14 cellular contexts compared by ENCODE assay signal in genomic region chr16:87959391-87959968, GRCh38. TPM values are rescaled to one million over a fixed set of nuclear protein-coding genes. Genes with fewer than 3 reads are reported as not detected.
DNase-seq lines count a peak whose midpoint lies in the region; ATAC-seq and TF ChIP-seq lines count a peak whose summit lies in the region.
"Had no signal": no experiment of that assay in that cellular context is flagged by ENCODE, and none has a peak within 500 bp of the region (broad histone marks: within the 10 kb centered on the region; RNA-seq: fewer than 3 reads in every experiment).

No MANE protein-coding gene starts in this region.

- peak overlapping the region; percentile 52 for H3K4me3 Mint-ChIP-seq in T-helper 1 cell treated with Interleukin-12 subunit alpha and Interleukin-12 subunit beta and Interleukin-4 antibody, amounts not matched to agents 30 μg/mL and 1 μg/mL, for 36 hours
- H3K4me3 Mint-ChIP-seq in T-cell (peak overlapping the region; percentile 54 to 89 (median 58)), progenitor cell of endocrine pancreas (ENCODE audit: low read depth) (no peak overlapping the region)
- H3K4me3 Mint-ChIP-seq in central memory CD8-positive, alpha-beta T cell = peak overlapping the region; percentile 56

- H3K27me3 ChIP-seq in SK-N-SH (ENCODE audit: insufficient read depth) = no peaks in the 10 kb centered on the region
- H3K27me3 ChIP-seq: right atrium auricular region had no signal

- WGBS in SK-N-SH (ENCODE audit: low lambda C conversion rate) = 96% methylated on average over 23 of the region's 23 CpGs

- H3K9me3 ChIP-seq in SK-N-SH = no peaks in the 10 kb centered on the region
- H3K9me3 ChIP-seq: right atrium auricular region had no signal

- H3K79me2 ChIP-seq in SK-N-SH (ENCODE audit: insufficient read depth) = peaks cover 72% of the 10 kb centered on the region

- DNase-seq in T-helper 1 cell = no peak
- no peak for DNase-seq in T-cell
- no peak for DNase-seq in central memory CD8-positive, alpha-beta T cell (ENCODE audit: low spot score in 2 of 2)
- no peak for DNase-seq in progenitor cell of endocrine pancreas (ENCODE audit: low spot score, unreplicated experiment)
- DNase-seq in SK-N-SH = no peak
- no peak for DNase-seq in SHP77 (lab: John Stamatoyannopoulos, UW)
- DNase-seq in NCI-H748 treated with DMSO at 0.1 percent for 48 hours (lab: John Stamatoyannopoulos, UW) = no peak
- DNase-seq: DMS153, midbrain had no signal

- H3K4me2 ChIP-seq in SK-N-SH = no peak overlapping the region

- H3K27me3 Mint-ChIP-seq in T-helper 1 cell treated with Interleukin-12 subunit alpha and Interleukin-12 subunit beta and Interleukin-4 antibody, amounts not matched to agents 30 μg/mL and 1 μg/mL, for 36 hours (ENCODE audit: low read depth) = no peaks in the 10 kb centered on the region
- H3K27me3 Mint-ChIP-seq in T-cell (no peaks in the 10 kb centered on the region), progenitor cell of endocrine pancreas (no peaks in the 10 kb centered on the region)
- no peaks in the 10 kb centered on the region for H3K27me3 Mint-ChIP-seq in central memory CD8-positive, alpha-beta T cell

- H3K9ac ChIP-seq in SK-N-SH = no peak overlapping the region

- no peak for ATAC-seq in T-cell (replicated peaks in 1 of 4)
- no peak for ATAC-seq in central memory CD8-positive, alpha-beta T cell (replicated peaks; ENCODE audit: extremely low read depth, poor library complexity, severe bottlenecking)

- POLR2A ChIA-PET in T-cell (lab: Charles Lee) (no interaction called here), SK-N-SH (lab: Yijun Ruan, JAX) (no interaction called here)

- no peak overlapping the region for H2AFZ ChIP-seq in SK-N-SH (ENCODE audit: low read depth)

- no peak overlapping the region for H3K4me3 ChIP-seq in SK-N-SH (ENCODE audit: low read depth in 2 of 2, low read length in 1 of 2)
- H3K4me3 ChIP-seq: right atrium auricular region had no signal

- no peak for TF ChIP-seq EP300 in SK-N-SH (IDR thresholded peaks at IDR 0.05; ENCODE audit: borderline replicate concordance in 1 of 2, low read depth in 1 of 2, low read length in 1 of 2)

- peaks cover 66% of the 10 kb centered on the region for H3K4me1 Mint-ChIP-seq in T-helper 1 cell treated with Interleukin-12 subunit alpha and Interleukin-12 subunit beta and Interleukin-4 antibody, amounts not matched to agents 30 μg/mL and 1 μg/mL, for 36 hours (ENCODE audit: low read depth)
- peaks cover 79 to 94% (median 93%) of the 10 kb centered on the region in 3 donors for H3K4me1 Mint-ChIP-seq in T-cell
- peaks cover 81% of the 10 kb centered on the region for H3K4me1 Mint-ChIP-seq in central memory CD8-positive, alpha-beta T cell
- H3K4me1 Mint-ChIP-seq in progenitor cell of endocrine pancreas (ENCODE audit: low read depth) = peaks cover 19% of the 10 kb centered on the region

- no peaks in the 10 kb centered on the region for H3K9me2 ChIP-seq in SK-N-SH

- no peak overlapping the region for H3K27ac Mint-ChIP-seq in T-helper 1 cell treated with Interleukin-12 subunit alpha and Interleukin-12 subunit beta and Interleukin-4 antibody, amounts not matched to agents 30 μg/mL and 1 μg/mL, for 36 hours
- H3K27ac Mint-ChIP-seq in T-cell (peak overlapping the region; percentile 55 to 75), progenitor cell of endocrine pancreas (peak overlapping the region; percentile 30)
- H3K27ac Mint-ChIP-seq in central memory CD8-positive, alpha-beta T cell (ENCODE audit: low read depth) = peak overlapping the region; percentile 90

- H3K27ac ChIP-seq in SK-N-SH (ENCODE audit: low read depth in 2 of 2, low read length in 1 of 2) = no peak overlapping the region
- H3K27ac ChIP-seq: right atrium auricular region, RWPE1 had no signal

- CTCF ChIA-PET in T-cell (lab: Charles Lee) = no interaction called here
- CTCF ChIA-PET in SK-N-SH (lab: Yijun Ruan, JAX) = no interaction called here

- TF ChIP-seq CTCF in progenitor cell of endocrine pancreas (IDR thresholded peaks at IDR 0.05; ENCODE audit: unreplicated experiment) (no peak), SK-N-SH (IDR thresholded peaks at IDR 0.05) (no peak)

- peaks cover 20% of the 10 kb centered on the region for H3F3A ChIP-seq in SK-N-SH (replicated peaks; ENCODE audit: insufficient read depth)

- no peaks in the 10 kb centered on the region for H4K20me1 ChIP-seq in SK-N-SH (ENCODE audit: insufficient read depth)

- no peak for TF ChIP-seq RAD21 in SK-N-SH (IDR thresholded peaks at IDR 0.05; ENCODE audit: low read length)

- H3K4me1 ChIP-seq in SK-N-SH (ENCODE audit: control insufficient read depth in 1 of 2, insufficient read depth in 2 of 2, low read depth in 1 of 2, low read length in 1 of 2) = peaks cover 21 to 24% of the 10 kb centered on the region in 2 experiments; a peak in 2 of 4 replicates

- peaks cover 19% of the 10 kb centered on the region for H3K36me3 Mint-ChIP-seq in T-helper 1 cell treated with Interleukin-12 subunit alpha and Interleukin-12 subunit beta and Interleukin-4 antibody, amounts not matched to agents 30 μg/mL and 1 μg/mL, for 36 hours (ENCODE audit: low read depth)
- H3K36me3 Mint-ChIP-seq in T-cell (peaks cover 18% of the 10 kb centered on the region), progenitor cell of endocrine pancreas (ENCODE audit: insufficient read depth) (peaks cover 8% of the 10 kb centered on the region)
- H3K36me3 Mint-ChIP-seq in central memory CD8-positive, alpha-beta T cell (ENCODE audit: insufficient read depth) = peaks cover 25% of the 10 kb centered on the region

- peaks cover 0 to 5% of the 10 kb centered on the region in 2 experiments for H3K36me3 ChIP-seq in SK-N-SH (replicated peaks in 1 of 2; ENCODE audit: control insufficient read depth in 1 of 2, insufficient read depth in 2 of 2, low read length in 1 of 2)
- H3K36me3 ChIP-seq: right atrium auricular region had no signal

- H3K9me3 Mint-ChIP-seq in T-helper 1 cell treated with Interleukin-12 subunit alpha and Interleukin-12 subunit beta and Interleukin-4 antibody, amounts not matched to agents 30 μg/mL and 1 μg/mL, for 36 hours = no peaks in the 10 kb centered on the region
- H3K9me3 Mint-ChIP-seq in T-cell (no peaks in the 10 kb centered on the region), progenitor cell of endocrine pancreas (ENCODE audit: low read depth) (no peaks in the 10 kb centered on the region)
- no peaks in the 10 kb centered on the region for H3K9me3 Mint-ChIP-seq in central memory CD8-positive, alpha-beta T cell

TF ChIP-seq in SK-N-SH, 30 proteins besides CTCF, POLR2A, EP300 and RAD21 (continues in another document):
- TF ChIP-seq MEF2A (IDR thresholded peaks at IDR 0.05; ENCODE audit: borderline replicate concordance, low read depth) = no peak
- no peak for TF ChIP-seq REST (IDR thresholded peaks at IDR 0.05; ENCODE audit: low read depth, low read length)
- no peak for TF ChIP-seq SMC3 (IDR thresholded peaks at IDR 0.05; ENCODE audit: low read depth, low read length)
- no peak for TF ChIP-seq FOSL2 (IDR thresholded peaks at IDR 0.05; ENCODE audit: borderline replicate concordance, low read depth)
- no peak for TF ChIP-seq PBX3 (IDR thresholded peaks at IDR 0.05)
- TF ChIP-seq TAF1 (IDR thresholded peaks at IDR 0.05; ENCODE audit: borderline replicate concordance, low read depth, low read length) = no peak
- no peak for TF ChIP-seq JUND (IDR thresholded peaks at IDR 0.05)
- no peak for TF ChIP-seq ELF1 (IDR thresholded peaks at IDR 0.05)

RNA-seq across cellular contexts. Expression of gene BANP, which starts 8.2 kb away (rescaled TPM):
- total RNA-seq in T-cell (10 to 100 TPM; 57.1 to 81.9 (median 69.4) TPM), progenitor cell of endocrine pancreas (41.5 and 53.9 TPM in 2 replicates)
- polyA plus RNA-seq in SK-N-SH (2012; rRNA removed) = 15.0 and 16.8 TPM in 2 replicates
- 9.8 and 11.1 TPM in 2 replicates for polyA plus RNA-seq in SK-N-SH (2012; cell fraction: cytosol; rRNA removed)
- 42.8 and 46.7 TPM in 2 replicates for polyA plus RNA-seq in SK-N-SH (2012; cell fraction: nucleus; rRNA removed)

RNA-seq across cellular contexts. Expression of gene CA5A, which starts 23.2 kb away (rescaled TPM):
- under 1 TPM in 1 of 5 donors, not detected in 4; 0.20 TPM for total RNA-seq in T-cell
- total RNA-seq in progenitor cell of endocrine pancreas = 0.36 TPM in 1 of 2 replicates, not detected in the other
- not detected in 2 replicates for polyA plus RNA-seq in SK-N-SH (2012; rRNA removed)
- polyA plus RNA-seq in SK-N-SH (2012; cell fraction: cytosol; rRNA removed) = not detected in 2 replicates
- polyA plus RNA-seq in SK-N-SH (2012; cell fraction: nucleus; rRNA removed) = not detected in 2 replicates
- total RNA-seq: A172, right atrium auricular region, temporal lobe had no signal
